ENCODE assay signal across 8 cellular contexts in genomic region chr18:25832008-25832604, GRCh38.
DNase-seq lines count a peak whose midpoint lies in the region; ATAC-seq and TF ChIP-seq lines count a peak whose summit lies in the region.

No MANE protein-coding gene starts in this region.

- intact Hi-C loops in sciatic nerve (cut with DNase I), result no loop called here

- no peak overlapping the region for H3K27ac ChIP-seq in right atrium auricular region

- no peak overlapping the region for H3K9ac ChIP-seq in adipocyte (ENCODE audit: low read length)

- peak in 1 of 2 donors; percentile 87 for TF ChIP-seq CTCF in right atrium auricular region (IDR thresholded peaks at IDR 0.05)

- no peak overlapping the region for H3K4me3 ChIP-seq in MG63
- no peak overlapping the region for H3K4me3 ChIP-seq in adipocyte (ENCODE audit: low read length)
- H3K4me3 ChIP-seq in right atrium auricular region, result no peak overlapping the region

- H3K36me3 ChIP-seq in MG63 (no peaks in the 10 kb centered on the region), adipocyte (ENCODE audit: control insufficient read depth, insufficient read depth, low read length, severe bottlenecking) (no peaks in the 10 kb centered on the region), right atrium auricular region (no peaks in the 10 kb centered on the region)

- ATAC-seq in GM21619 (IDR thresholded peaks at IDR 0.05; ENCODE audit: unreplicated experiment) (peak; percentile 48), sciatic nerve (peak; percentile 89)

- H3K9me3 ChIP-seq in MG63 (no peaks in the 10 kb centered on the region), adipocyte (ENCODE audit: control insufficient read depth, low read length) (no peaks in the 10 kb centered on the region), right atrium auricular region (no peaks in the 10 kb centered on the region)

- peaks cover 22% of the 10 kb centered on the region for H3K4me1 ChIP-seq in adipocyte (ENCODE audit: control insufficient read depth, insufficient read depth, low read length)
- peaks cover 0 to 22% of the 10 kb centered on the region in 2 donors for H3K4me1 ChIP-seq in right atrium auricular region

- no peaks in the 10 kb centered on the region for H3K27me3 ChIP-seq in MG63
- peaks cover 15% of the 10 kb centered on the region for H3K27me3 ChIP-seq in adipocyte (replicated peaks; ENCODE audit: control insufficient read depth, insufficient read depth, low read length)
- no peaks in the 10 kb centered on the region for H3K27me3 ChIP-seq in right atrium auricular region

- DNase-seq in NCI-H2227 (lab: John Stamatoyannopoulos, UW; ENCODE audit: unreplicated experiment) (peak; percentile 14), NCI-H2227 treated with DMSO at 0.1 percent for 48 hours (lab: John Stamatoyannopoulos, UW) (no peak), MG63 (peak; percentile 58), adipocyte (ENCODE audit: low read depth) (peak; percentile 81), right atrium auricular region (ENCODE audit: low spot score) (peak; percentile 71), sciatic nerve (ENCODE audit: low spot score) (peak; percentile 75), NCI-H128 (lab: John Stamatoyannopoulos, UW; ENCODE audit: unreplicated experiment) (no peak)

Comparison
In these comparisons a context has a peak if more than half of its experiments do, and no peak if none do; other contexts are left out.
1. DNase-seq: peak in NCI-H2227 (single experiment), MG63 (single experiment), adipocyte (single experiment), right atrium auricular region (single experiment) and sciatic nerve (single experiment); none in NCI-H2227 treated with DMSO at 0.1 percent for 48 hours (single experiment) and NCI-H128 (single experiment).